Comparison of ENCODE assay signal across 8 cellular contexts in the genomic region with DNA sequence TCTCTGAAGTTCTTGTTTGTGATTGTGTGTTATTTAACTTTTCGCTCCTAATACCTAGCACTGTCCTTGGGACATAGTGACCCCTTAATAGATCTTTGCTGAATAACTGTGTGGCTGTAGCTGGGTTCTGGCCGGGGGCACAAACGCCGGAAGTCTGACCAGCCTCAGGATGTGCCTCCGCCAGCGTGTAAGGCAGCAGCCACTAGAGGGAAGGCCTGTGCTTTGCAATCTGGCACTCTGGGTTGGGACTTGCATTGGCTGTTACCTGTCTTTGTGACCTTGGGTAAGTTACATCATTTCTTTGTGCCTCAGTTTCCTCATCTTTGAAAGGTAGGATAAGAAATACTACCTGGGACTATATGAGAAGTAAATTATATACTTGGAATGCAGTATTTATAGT.
DNase-seq lines count a peak whose midpoint lies in the region; ATAC-seq, FAIRE-seq and TF ChIP-seq lines count a peak whose summit lies in the region.

No MANE protein-coding gene starts in this region.

- H3K4me1 ChIP-seq in mucosa of descending colon (ENCODE audit: low read depth) (no peaks in the 10 kb centered on the region), GM23248 (ENCODE audit: insufficient read depth) (peaks cover 30% of the 10 kb centered on the region)

- no peak overlapping the region for H2AFZ ChIP-seq in GM23248

- H3F3A ChIP-seq in GM23248 (ENCODE audit: insufficient read depth), result peaks cover 41% of the 10 kb centered on the region

- H3K36me3 ChIP-seq in bronchial epithelial cell (ENCODE audit: control insufficient read depth, insufficient read depth, low read length) (peaks cover 5% of the 10 kb centered on the region), mucosa of descending colon (ENCODE audit: low read depth) (no peaks in the 10 kb centered on the region), GM23248 (ENCODE audit: low read depth) (peaks cover 64% of the 10 kb centered on the region)

- in situ Hi-C loops in GM23248 (cut with MboI), result no loop called here

- 91 to 92% methylated on average over 6 of the region's 6 CpGs for WGBS in GM23248 (ENCODE audit: low coverage in 1 of 2, low lambda C conversion rate in 2 of 2, missing lambda C conversion rate in 2 of 2), 2 experiments

- H3K4me2 ChIP-seq in GM23248 (ENCODE audit: unreplicated experiment), result no peak overlapping the region

- H4K20me1 ChIP-seq in GM23248 (ENCODE audit: insufficient read depth), result no peaks in the 10 kb centered on the region

- no peak overlapping the region for H3K9ac ChIP-seq in GM23248

- no peak overlapping the region for H3K4me3 ChIP-seq in bronchial epithelial cell (ENCODE audit: low read depth, low read length)
- H3K4me3 ChIP-seq in mucosa of descending colon, result no peak overlapping the region
- H3K4me3 ChIP-seq in GM23248, result no peak overlapping the region

- H3K9me3 ChIP-seq in mucosa of descending colon (no peaks in the 10 kb centered on the region), GM23248 (ENCODE audit: low read depth) (no peaks in the 10 kb centered on the region)

- DNase-seq in GM10266 (ENCODE audit: extremely low spot score) (peak; percentile 64), bronchial epithelial cell (ENCODE audit: low read depth) (no peak), mucosa of descending colon (peak in 1 of 3 donors; percentile 36), DMS153 treated with DMSO at 0.1 percent for 48 hours (lab: John Stamatoyannopoulos, UW; ENCODE audit: unreplicated experiment) (no peak), NCI-H187 treated with DMSO at 0.1 percent for 48 hours (lab: John Stamatoyannopoulos, UW) (no peak), GM23248 (no peak)

- no peak overlapping the region for H3K27ac ChIP-seq in GM23248

- no peak for FAIRE-seq in bronchial epithelial cell (lab: Jason Lieb, UNC)

- no peaks in the 10 kb centered on the region for H3K9me2 ChIP-seq in GM23248 (ENCODE audit: insufficient read depth)

- intact Hi-C loops in mucosa of descending colon (cut with DNase I, micrococcal nuclease), result no loop called here

- peaks cover 98% of the 10 kb centered on the region for H3K79me2 ChIP-seq in GM23248 (ENCODE audit: insufficient read depth)

- no peaks in the 10 kb centered on the region for H3K27me3 ChIP-seq in bronchial epithelial cell (ENCODE audit: control insufficient read depth, insufficient read depth, low read length)
- H3K27me3 ChIP-seq in GM23248 (replicated peaks; ENCODE audit: insufficient read depth), result no peaks in the 10 kb centered on the region

- peak; percentile 57 for ATAC-seq in HG02763 (IDR thresholded peaks at IDR 0.05; ENCODE audit: unreplicated experiment)
- ATAC-seq in mucosa of descending colon, result peak; percentile 67
- ATAC-seq in GM18520 (IDR thresholded peaks at IDR 0.05; ENCODE audit: unreplicated experiment), result no peak

- TF ChIP-seq CTCF in GM10266 (IDR thresholded peaks at IDR 0.05; ENCODE audit: control insufficient read depth, insufficient read depth, low read depth, missing control alignments) (peak; percentile 75), bronchial epithelial cell (IDR thresholded peaks at IDR 0.05; ENCODE audit: insufficient read depth, low read length, severe bottlenecking) (peak; percentile 26), mucosa of descending colon (IDR thresholded peaks at IDR 0.05) (no peak)
